Comparison of ENCODE assay signal across 1 cellular context in the genomic region with DNA sequence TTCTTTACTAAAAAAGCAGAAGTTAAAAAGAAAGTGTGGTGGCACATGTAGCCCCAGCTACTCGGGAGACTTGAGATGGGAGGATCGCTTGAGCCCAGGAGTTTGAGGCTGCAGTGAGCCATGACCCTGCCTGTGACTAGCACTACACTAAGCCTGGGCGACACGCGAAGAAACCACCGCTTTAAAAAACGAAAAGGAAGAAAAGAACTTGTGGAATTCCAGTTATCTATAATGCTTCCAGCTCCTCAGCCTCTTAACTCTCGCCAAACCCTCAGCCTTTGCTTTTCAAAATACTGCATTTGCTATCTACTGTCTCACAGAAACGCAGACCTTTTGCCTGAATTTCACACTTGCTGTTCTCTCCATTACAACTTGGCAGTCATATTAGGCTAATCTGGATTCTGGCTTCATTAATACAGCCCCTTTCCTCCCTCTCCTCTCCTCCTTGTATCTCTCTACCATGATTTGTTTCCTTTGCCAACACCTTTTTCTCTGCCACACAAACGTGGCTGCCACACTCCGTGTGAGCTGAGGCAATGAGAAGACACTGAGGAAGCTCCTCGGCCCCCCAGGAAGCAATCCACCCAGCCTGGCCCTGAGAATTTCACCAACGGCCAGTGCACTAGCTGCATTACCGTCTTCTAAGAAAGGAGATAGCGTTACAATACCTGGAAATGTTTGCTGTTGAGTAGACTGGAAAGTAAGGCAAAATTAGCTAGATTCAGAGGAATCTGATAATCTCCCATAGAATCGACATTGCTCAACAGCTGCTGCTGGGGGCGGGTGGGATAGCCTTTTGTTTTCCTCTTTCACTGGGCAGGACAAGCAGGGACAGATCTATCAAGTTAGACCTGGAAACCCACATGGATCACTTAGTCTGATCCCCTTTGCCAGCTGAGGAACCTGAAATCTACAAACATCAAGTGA.
TF ChIP-seq lines count a peak whose summit lies in the region.

No MANE protein-coding gene starts in this region.

TF ChIP-seq in K562, 482 proteins besides CTCF, POLR2A, EP300 and RAD21 (continued from another document and continues in another):
- TF ChIP-seq, protein P1, sequence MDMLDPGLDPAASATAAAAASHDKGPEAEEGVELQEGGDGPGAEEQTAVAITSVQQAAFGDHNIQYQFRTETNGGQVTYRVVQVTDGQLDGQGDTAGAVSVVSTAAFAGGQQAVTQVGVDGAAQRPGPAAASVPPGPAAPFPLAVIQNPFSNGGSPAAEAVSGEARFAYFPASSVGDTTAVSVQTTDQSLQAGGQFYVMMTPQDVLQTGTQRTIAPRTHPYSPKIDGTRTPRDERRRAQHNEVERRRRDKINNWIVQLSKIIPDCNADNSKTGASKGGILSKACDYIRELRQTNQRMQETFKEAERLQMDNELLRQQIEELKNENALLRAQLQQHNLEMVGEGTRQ (CRISPR knock-in tag; IDR thresholded peaks at IDR 0.05): no peak
- TF ChIP-seq XRCC3 (IDR thresholded peaks at IDR 0.05) (no peak), ZNF324 (CRISPR knock-in tag; IDR thresholded peaks at IDR 0.05) (no peak), RNF2 (IDR thresholded peaks at IDR 0.05) (peak; percentile 94; the same call in 1 of the 2 replicates), ZNF140 (CRISPR knock-in tag; IDR thresholded peaks at IDR 0.05) (no peak), JUND (IDR thresholded peaks at IDR 0.05; ENCODE audit: borderline replicate concordance, low read depth, low read length) (peak; percentile 74), JUND (tag; IDR thresholded peaks at IDR 0.05; ENCODE audit: borderline replicate concordance, low read depth, low read length) (peak; percentile 74; the same call in 1 of the 3 replicates), NR4A1 (CRISPR knock-in tag; IDR thresholded peaks at IDR 0.05) (no peak), NR4A1 (tag; IDR thresholded peaks at IDR 0.05) (no peak), NR2C1 (IDR thresholded peaks at IDR 0.05) (no peak), NR2C1 (tag; IDR thresholded peaks at IDR 0.05) (0 out of 2 replicates have a peak, but pooled peaks have one; percentile 44), ZNF766 (CRISPR knock-in tag; conservative IDR thresholded peaks at IDR 0.05) (peak; percentile 47; the same call in 1 of the 2 replicates), ATF1 (CRISPR knock-in tag; IDR thresholded peaks at IDR 0.05) (no peak), ATF1 (tag; IDR thresholded peaks at IDR 0.05) (peak; percentile 18; the same call in 1 of the 2 replicates), STAT5A (IDR thresholded peaks at IDR 0.05; ENCODE audit: borderline replicate concordance, low read length) (peak; percentile 86), NFYB (IDR thresholded peaks at IDR 0.05; ENCODE audit: extremely low read depth, insufficient read length) (no peak), ARID1B (IDR thresholded peaks at IDR 0.05) (peak; percentile 87), ZBTB7A (IDR thresholded peaks at IDR 0.05; ENCODE audit: borderline replicate concordance, control insufficient read depth, low read depth, low read length) (no peak; the same call in 1 of the 2 replicates), C11orf30 (IDR thresholded peaks at IDR 0.05; ENCODE audit: low read depth) (no peak), MAFF (IDR thresholded peaks at IDR 0.05; ENCODE audit: low read length) (no peak), L3MBTL2 (IDR thresholded peaks at IDR 0.05) (peak; percentile 45; the same call in 1 of the 2 replicates), PRMT5 (CRISPR knock-in tag; IDR thresholded peaks at IDR 0.05) (no peak), SIN3B (IDR thresholded peaks at IDR 0.05; ENCODE audit: low read depth) (no peak), CCAR2 (IDR thresholded peaks at IDR 0.05; ENCODE audit: low read depth, low read length) (no peak)
- TF ChIP-seq, protein P2, sequence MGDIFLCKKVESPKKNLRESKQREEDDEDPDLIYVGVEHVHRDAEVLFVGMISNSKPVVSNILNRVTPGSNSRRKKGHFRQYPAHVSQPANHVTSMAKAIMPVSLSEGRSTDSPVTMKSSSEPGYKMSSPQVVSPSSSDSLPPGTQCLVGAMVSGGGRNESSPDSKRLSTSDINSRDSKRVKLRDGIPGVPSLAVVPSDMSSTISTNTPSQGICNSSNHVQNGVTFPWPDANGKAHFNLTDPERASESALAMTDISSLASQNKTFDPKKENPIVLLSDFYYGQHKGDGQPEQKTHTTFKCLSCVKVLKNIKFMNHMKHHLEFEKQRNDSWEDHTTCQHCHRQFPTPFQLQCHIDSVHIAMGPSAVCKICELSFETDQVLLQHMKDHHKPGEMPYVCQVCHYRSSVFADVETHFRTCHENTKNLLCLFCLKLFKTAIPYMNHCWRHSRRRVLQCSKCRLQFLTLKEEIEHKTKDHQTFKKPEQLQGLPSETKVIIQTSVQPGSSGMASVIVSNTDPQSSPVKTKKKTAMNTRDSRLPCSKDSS (IDR thresholded peaks at IDR 0.05; ENCODE audit: low read depth, partially characterized antibody): no peak
- TF ChIP-seq, protein P3, sequence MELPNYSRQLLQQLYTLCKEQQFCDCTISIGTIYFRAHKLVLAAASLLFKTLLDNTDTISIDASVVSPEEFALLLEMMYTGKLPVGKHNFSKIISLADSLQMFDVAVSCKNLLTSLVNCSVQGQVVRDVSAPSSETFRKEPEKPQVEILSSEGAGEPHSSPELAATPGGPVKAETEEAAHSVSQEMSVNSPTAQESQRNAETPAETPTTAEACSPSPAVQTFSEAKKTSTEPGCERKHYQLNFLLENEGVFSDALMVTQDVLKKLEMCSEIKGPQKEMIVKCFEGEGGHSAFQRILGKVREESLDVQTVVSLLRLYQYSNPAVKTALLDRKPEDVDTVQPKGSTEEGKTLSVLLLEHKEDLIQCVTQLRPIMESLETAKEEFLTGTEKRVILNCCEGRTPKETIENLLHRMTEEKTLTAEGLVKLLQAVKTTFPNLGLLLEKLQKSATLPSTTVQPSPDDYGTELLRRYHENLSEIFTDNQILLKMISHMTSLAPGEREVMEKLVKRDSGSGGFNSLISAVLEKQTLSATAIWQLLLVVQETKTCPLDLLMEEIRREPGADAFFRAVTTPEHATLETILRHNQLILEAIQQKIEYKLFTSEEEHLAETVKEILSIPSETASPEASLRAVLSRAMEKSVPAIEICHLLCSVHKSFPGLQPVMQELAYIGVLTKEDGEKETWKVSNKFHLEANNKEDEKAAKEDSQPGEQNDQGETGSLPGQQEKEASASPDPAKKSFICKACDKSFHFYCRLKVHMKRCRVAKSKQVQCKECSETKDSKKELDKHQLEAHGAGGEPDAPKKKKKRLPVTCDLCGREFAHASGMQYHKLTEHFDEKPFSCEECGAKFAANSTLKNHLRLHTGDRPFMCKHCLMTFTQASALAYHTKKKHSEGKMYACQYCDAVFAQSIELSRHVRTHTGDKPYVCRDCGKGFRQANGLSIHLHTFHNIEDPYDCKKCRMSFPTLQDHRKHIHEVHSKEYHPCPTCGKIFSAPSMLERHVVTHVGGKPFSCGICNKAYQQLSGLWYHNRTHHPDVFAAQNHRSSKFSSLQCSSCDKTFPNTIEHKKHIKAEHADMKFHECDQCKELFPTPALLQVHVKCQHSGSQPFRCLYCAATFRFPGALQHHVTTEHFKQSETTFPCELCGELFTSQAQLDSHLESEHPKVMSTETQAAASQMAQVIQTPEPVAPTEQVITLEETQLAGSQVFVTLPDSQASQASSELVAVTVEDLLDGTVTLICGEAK (IDR thresholded peaks at IDR 0.05): no peak; the same call in 1 of the 2 replicates
- TF ChIP-seq, protein P3 (CRISPR knock-in tag; IDR thresholded peaks at IDR 0.05): no peak
- TF ChIP-seq, protein P4, sequence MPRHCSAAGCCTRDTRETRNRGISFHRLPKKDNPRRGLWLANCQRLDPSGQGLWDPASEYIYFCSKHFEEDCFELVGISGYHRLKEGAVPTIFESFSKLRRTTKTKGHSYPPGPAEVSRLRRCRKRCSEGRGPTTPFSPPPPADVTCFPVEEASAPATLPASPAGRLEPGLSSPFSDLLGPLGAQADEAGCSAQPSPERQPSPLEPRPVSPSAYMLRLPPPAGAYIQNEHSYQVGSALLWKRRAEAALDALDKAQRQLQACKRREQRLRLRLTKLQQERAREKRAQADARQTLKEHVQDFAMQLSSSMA (CRISPR knock-in tag; IDR thresholded peaks at IDR 0.05): peak; percentile 50; the same call in 1 of the 2 replicates
- TF ChIP-seq, protein P5, sequence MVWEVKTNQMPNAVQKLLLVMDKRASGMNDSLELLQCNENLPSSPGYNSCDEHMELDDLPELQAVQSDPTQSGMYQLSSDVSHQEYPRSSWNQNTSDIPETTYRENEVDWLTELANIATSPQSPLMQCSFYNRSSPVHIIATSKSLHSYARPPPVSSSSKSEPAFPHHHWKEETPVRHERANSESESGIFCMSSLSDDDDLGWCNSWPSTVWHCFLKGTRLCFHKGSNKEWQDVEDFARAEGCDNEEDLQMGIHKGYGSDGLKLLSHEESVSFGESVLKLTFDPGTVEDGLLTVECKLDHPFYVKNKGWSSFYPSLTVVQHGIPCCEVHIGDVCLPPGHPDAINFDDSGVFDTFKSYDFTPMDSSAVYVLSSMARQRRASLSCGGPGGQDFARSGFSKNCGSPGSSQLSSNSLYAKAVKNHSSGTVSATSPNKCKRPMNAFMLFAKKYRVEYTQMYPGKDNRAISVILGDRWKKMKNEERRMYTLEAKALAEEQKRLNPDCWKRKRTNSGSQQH (CRISPR knock-in tag; IDR thresholded peaks at IDR 0.05): peak; percentile 16; the same call in 1 of the 2 replicates
- TF ChIP-seq, protein P6, sequence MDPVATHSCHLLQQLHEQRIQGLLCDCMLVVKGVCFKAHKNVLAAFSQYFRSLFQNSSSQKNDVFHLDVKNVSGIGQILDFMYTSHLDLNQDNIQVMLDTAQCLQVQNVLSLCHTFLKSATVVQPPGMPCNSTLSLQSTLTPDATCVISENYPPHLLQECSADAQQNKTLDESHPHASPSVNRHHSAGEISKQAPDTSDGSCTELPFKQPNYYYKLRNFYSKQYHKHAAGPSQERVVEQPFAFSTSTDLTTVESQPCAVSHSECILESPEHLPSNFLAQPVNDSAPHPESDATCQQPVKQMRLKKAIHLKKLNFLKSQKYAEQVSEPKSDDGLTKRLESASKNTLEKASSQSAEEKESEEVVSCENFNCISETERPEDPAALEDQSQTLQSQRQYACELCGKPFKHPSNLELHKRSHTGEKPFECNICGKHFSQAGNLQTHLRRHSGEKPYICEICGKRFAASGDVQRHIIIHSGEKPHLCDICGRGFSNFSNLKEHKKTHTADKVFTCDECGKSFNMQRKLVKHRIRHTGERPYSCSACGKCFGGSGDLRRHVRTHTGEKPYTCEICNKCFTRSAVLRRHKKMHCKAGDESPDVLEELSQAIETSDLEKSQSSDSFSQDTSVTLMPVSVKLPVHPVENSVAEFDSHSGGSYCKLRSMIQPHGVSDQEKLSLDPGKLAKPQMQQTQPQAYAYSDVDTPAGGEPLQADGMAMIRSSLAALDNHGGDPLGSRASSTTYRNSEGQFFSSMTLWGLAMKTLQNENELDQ (CRISPR knock-in tag; IDR thresholded peaks at IDR 0.05; ENCODE audit: borderline replicate concordance): no peak
